Comparison of ENCODE assay signal across 17 cellular contexts in genomic region chr2:237012577-237013237, GRCh38.
DNase-seq lines count a peak whose midpoint lies in the region; ATAC-seq, FAIRE-seq and TF ChIP-seq lines count a peak whose summit lies in the region.
"Had no signal": no experiment of that assay in that cellular context is flagged by ENCODE, and none has a peak within 500 bp of the region (broad histone marks: within the 10 kb centered on the region; RNA-seq: fewer than 3 reads in every experiment).

No MANE protein-coding gene starts in this region.

- no peaks in the 10 kb centered on the region for H4K20me1 ChIP-seq in fibroblast of lung (ENCODE audit: control insufficient read depth, extremely low read depth, insufficient read depth, low read length)

- no peak for FAIRE-seq in frontal cortex (lab: Jason Lieb, UNC)

- no peaks in the 10 kb centered on the region for H3K79me2 ChIP-seq in fibroblast of lung (ENCODE audit: control insufficient read depth, insufficient read depth, low read length)

- no peak for ATAC-seq in GM21390 (IDR thresholded peaks at IDR 0.05; ENCODE audit: unreplicated experiment)
- ATAC-seq: activated CD8-positive, alpha-beta T cell treated with anti-CD3 and anti-CD28 coated beads, Interleukin-2, amount 10 ng/mL, durations not matched to agents 7 days and 5 days; activated T-cell treated with anti-CD3 and anti-CD28 coated beads, Interleukin-2, amount 50 U/mL, for 72 hours; natural killer cell treated with Interleukin-12 subunit alpha and Interleukin-12 subunit beta and Interleukin-15 and Interleukin-18, amount 100 ng/mL, for 72 hours had no signal

- no peak overlapping the region for H3K9ac ChIP-seq in fibroblast of lung (ENCODE audit: insufficient read depth, low read length)

- peaks cover 12% of the 10 kb centered on the region for H3K9me3 Mint-ChIP-seq in mesothelial cell of epicardium
- H3K9me3 Mint-ChIP-seq: activated B cell treated with CpG ODN at 0.5 μM for 24 hours; activated T-cell treated with anti-CD3 and anti-CD28 coated beads, Interleukin-2, amount 50 U/mL, for 72 hours; HFFc6; natural killer cell treated with Interleukin-12 subunit alpha and Interleukin-12 subunit beta and Interleukin-15 and Interleukin-18, amount 100 ng/mL, for 72 hours; T-helper 1 cell treated with Interleukin-12 subunit alpha and Interleukin-12 subunit beta and Interleukin-4 antibody, amounts not matched to agents 30 μg/mL and 1 μg/mL, for 36 hours had no signal

- no peak overlapping the region for H3K4me3 Mint-ChIP-seq in mesothelial cell of epicardium
- H3K4me3 Mint-ChIP-seq: activated B cell treated with CpG ODN at 0.5 μM for 24 hours; activated CD8-positive, alpha-beta T cell treated with anti-CD3 and anti-CD28 coated beads, Interleukin-2, amount 10 ng/mL, durations not matched to agents 7 days and 5 days; activated naive CD8-positive, alpha-beta T cell; activated T-cell treated with anti-CD3 and anti-CD28 coated beads, Interleukin-2, amount 50 U/mL, for 72 hours; HFFc6; natural killer cell treated with Interleukin-12 subunit alpha and Interleukin-12 subunit beta and Interleukin-15 and Interleukin-18, amount 100 ng/mL, for 72 hours; T-helper 1 cell treated with Interleukin-12 subunit alpha and Interleukin-12 subunit beta and Interleukin-4 antibody, amounts not matched to agents 30 μg/mL and 1 μg/mL, for 36 hours had no signal

- H3K27ac Mint-ChIP-seq in mesothelial cell of epicardium = peak overlapping the region; percentile 77
- H3K27ac Mint-ChIP-seq: activated B cell treated with CpG ODN at 0.5 μM for 24 hours; activated CD8-positive, alpha-beta T cell treated with anti-CD3 and anti-CD28 coated beads, Interleukin-2, amount 10 ng/mL, durations not matched to agents 7 days and 5 days; activated naive CD8-positive, alpha-beta T cell; activated T-cell treated with anti-CD3 and anti-CD28 coated beads, Interleukin-2, amount 50 U/mL, for 72 hours; HFFc6; natural killer cell treated with Interleukin-12 subunit alpha and Interleukin-12 subunit beta and Interleukin-15 and Interleukin-18, amount 100 ng/mL, for 72 hours; T-helper 1 cell treated with Interleukin-12 subunit alpha and Interleukin-12 subunit beta and Interleukin-4 antibody, amounts not matched to agents 30 μg/mL and 1 μg/mL, for 36 hours had no signal

- H3K27ac ChIP-seq in fibroblast of lung (ENCODE audit: insufficient read depth, low read length) = no peak overlapping the region
- no peak overlapping the region for H3K27ac ChIP-seq in A673 (ENCODE audit: low read depth, low read length, poor library complexity, severe bottlenecking)

- intact Hi-C loops in A673 (cut with micrococcal nuclease; ENCODE audit: unreplicated experiment) = no loop called here

- H3K27me3 ChIP-seq in fibroblast of lung (ENCODE audit: control insufficient read depth, insufficient read depth, low read length) (no peaks in the 10 kb centered on the region), A673 (replicated peaks; ENCODE audit: insufficient read depth, low read depth, low read length, poor library complexity) (peaks cover 47% of the 10 kb centered on the region)

- TF ChIP-seq CTCF in fibroblast of lung (conservative IDR thresholded peaks at IDR 0.05 in 1 of 2, IDR thresholded peaks at IDR 0.05 in 1 of 2; ENCODE audit: low read depth in 1 of 2, low read length in 2 of 2) = no peak
- TF ChIP-seq CTCF in mesothelial cell of epicardium (IDR thresholded peaks at IDR 0.05; ENCODE audit: unreplicated experiment) = no peak
- TF ChIP-seq CTCF in A673 (conservative IDR thresholded peaks at IDR 0.05; ENCODE audit: low read depth, low read length) = no peak

- H2AFZ ChIP-seq in fibroblast of lung (ENCODE audit: low read length) = no peak overlapping the region

- H3K4me1 Mint-ChIP-seq in mesothelial cell of epicardium = peaks cover 36% of the 10 kb centered on the region
- H3K4me1 Mint-ChIP-seq: activated B cell treated with CpG ODN at 0.5 μM for 24 hours had no signal

- H3K4me2 ChIP-seq in fibroblast of lung (ENCODE audit: extremely low read depth, insufficient read depth, low read length) = peak overlapping the region; percentile 25

- H3K4me3 ChIP-seq in fibroblast of lung (replicated peaks in 1 of 4; ENCODE audit: control extremely low read depth in 1 of 4, insufficient read depth in 1 of 4, low read depth in 3 of 4, low read length in 4 of 4) (no peak overlapping the region), A673 (ENCODE audit: low read depth, low read length, poor library complexity, severe bottlenecking) (no peak overlapping the region)

- DNase-seq in A172 (ENCODE audit: low spot score) (peak; percentile 55), NCI-H526 treated with DMSO at 0.1 percent for 48 hours (lab: John Stamatoyannopoulos, UW) (peak; percentile 62), fibroblast of lung (ENCODE audit: low read depth in 2 of 2) (peak; percentile 66 to 97), mesothelial cell of epicardium (ENCODE audit: low spot score in 2 of 2, unreplicated experiment in 2 of 2) (no peak), NCI-H1436 (lab: John Stamatoyannopoulos, UW) (no peak), frontal cortex (ENCODE audit: low spot score in 2 of 2) (no peak), A673 (ENCODE audit: low spot score) (no peak)
- DNase-seq: activated B cell treated with CpG ODN at 0.5 μM for 24 hours; activated CD8-positive, alpha-beta T cell treated with anti-CD3 and anti-CD28 coated beads, Interleukin-2, amount 10 ng/mL, durations not matched to agents 7 days and 5 days; activated T-cell treated with anti-CD3 and anti-CD28 coated beads, Interleukin-2, amount 50 U/mL, for 72 hours; HFFc6; NCI-H345; SHP77 had no signal

- peaks cover 4% of the 10 kb centered on the region for H3K36me3 Mint-ChIP-seq in mesothelial cell of epicardium
- H3K36me3 Mint-ChIP-seq: activated naive CD8-positive, alpha-beta T cell; natural killer cell treated with Interleukin-12 subunit alpha and Interleukin-12 subunit beta and Interleukin-15 and Interleukin-18, amount 100 ng/mL, for 72 hours had no signal

- H3K36me3 ChIP-seq in fibroblast of lung (ENCODE audit: control insufficient read depth, insufficient read depth, low read length) (no peaks in the 10 kb centered on the region), A673 (ENCODE audit: insufficient read depth, low read length, poor library complexity, severe bottlenecking) (no peaks in the 10 kb centered on the region)

- H3K9me3 ChIP-seq in fibroblast of lung (ENCODE audit: control insufficient read depth, insufficient read depth, low read depth, low read length) = no peaks in the 10 kb centered on the region
- no peaks in the 10 kb centered on the region for H3K9me3 ChIP-seq in A673 (ENCODE audit: low read depth, low read length, poor library complexity, severe bottlenecking)

- H3K4me1 ChIP-seq in fibroblast of lung (ENCODE audit: control insufficient read depth, extremely low read depth, insufficient read depth, low read length) = no peaks in the 10 kb centered on the region
- no peaks in the 10 kb centered on the region for H3K4me1 ChIP-seq in A673 (ENCODE audit: insufficient read depth, low read length, poor library complexity, severe bottlenecking)

- no TSS peak for BruUV-seq in A673 (replicated peaks; lab: Mats Ljungman, UMichigan)

- no peaks in the 10 kb centered on the region for H3K27me3 Mint-ChIP-seq in mesothelial cell of epicardium (ENCODE audit: low read depth)
- H3K27me3 Mint-ChIP-seq: activated naive CD8-positive, alpha-beta T cell had no signal

- POLR2A ChIA-PET in A673 (lab: Charles Lee; ENCODE audit: low non-redundant PET) = no interaction called here

- CTCF ChIA-PET in A673 (lab: Charles Lee) = no interaction called here

Comparison
In these comparisons a context has a peak if more than half of its experiments do, and no peak if none do; other contexts are left out.
1. DNase-seq: peak in A172 (single experiment), NCI-H526 treated with DMSO at 0.1 percent for 48 hours (single experiment) and fibroblast of lung (2 of 2); none in mesothelial cell of epicardium (0 of 2), NCI-H1436 (single experiment), frontal cortex (0 of 2) and A673 (single experiment).